In genomic region chr4:4269856-4270255, GRCh38 we compare ENCODE assay signal across 11 cellular contexts. TPM values are rescaled to one million over a fixed set of nuclear protein-coding genes. Genes with fewer than 3 reads are reported as not detected.
DNase-seq lines count a peak whose midpoint lies in the region; ATAC-seq and TF ChIP-seq lines count a peak whose summit lies in the region.
"Had no signal": no experiment of that assay in that cellular context is flagged by ENCODE, and none has a peak within 500 bp of the region (broad histone marks: within the 10 kb centered on the region; RNA-seq: fewer than 3 reads in every experiment).

No MANE protein-coding gene starts in this region.

- peaks cover 23 to 28% of the 10 kb centered on the region in 2 donors for H3K36me3 ChIP-seq in lung (ENCODE audit: control insufficient read depth in 2 of 2, insufficient read depth in 2 of 2, low read length in 2 of 2)

- TF ChIP-seq CTCF in lung (IDR thresholded peaks at IDR 0.05; ENCODE audit: control extremely low read depth, extremely low read depth), result no peak

- H3K4me3 ChIP-seq in lung, result no peak overlapping the region
- H3K4me3 ChIP-seq: dorsolateral prefrontal cortex had no signal

- H3K27ac ChIP-seq in lung (ENCODE audit: low read depth in 1 of 2, low read length in 1 of 2), result peak overlapping the region in 1 of 2 donors; percentile 26

- ATAC-seq in lung (ENCODE audit: insufficient read depth, low FRiP score) (peak; percentile 49), HG03460 (IDR thresholded peaks at IDR 0.05; ENCODE audit: unreplicated experiment) (no peak)

- H3K27me3 ChIP-seq in lung (ENCODE audit: control insufficient read depth, insufficient read depth), result no peaks in the 10 kb centered on the region
- H3K27me3 ChIP-seq: dorsolateral prefrontal cortex had no signal

- no peaks in the 10 kb centered on the region for H3K4me1 ChIP-seq in lung (ENCODE audit: control insufficient read depth in 2 of 2, insufficient read depth in 2 of 2, low read length in 2 of 2)

- H3K9me3 ChIP-seq in lung (ENCODE audit: control insufficient read depth in 2 of 2, insufficient read depth in 1 of 2, low read length in 1 of 2), result no peaks in the 10 kb centered on the region

- DNase-seq in EL (peak; percentile 6), NOMO-1 treated with DMSO at 0.1 percent for 48 hours (lab: John Stamatoyannopoulos, UW; ENCODE audit: unreplicated experiment) (peak; percentile 22), amniotic epithelial cell (ENCODE audit: low read depth) (peak; percentile 43), lung (ENCODE audit: low spot score) (peak; percentile 33), NCI-H2081 treated with DMSO at 0.1 percent for 48 hours (lab: John Stamatoyannopoulos, UW) (no peak)
- DNase-seq in stimulated activated CD4-positive, alpha-beta T cell treated with anti-CD3 and anti-CD28 coated beads, Interleukin-4, amount 100 ng/mL, for 24 hours, result no peak
- DNase-seq: DMS 273 treated with DMSO at 0.1 percent for 48 hours; dorsolateral prefrontal cortex; stimulated activated CD4-positive, alpha-beta T cell treated with anti-CD3 and anti-CD28 coated beads, Interleukin-15, amount 100 ng/mL, for 24 hours had no signal

- 75 to 81% methylated on average over 4 of the region's 4 CpGs for WGBS in lung, 2 donors

RNA-seq across cellular contexts. Expression of gene LYAR, which starts 20.1 kb away (rescaled TPM):
- total RNA-seq in lung, result 10 to 100 TPM in 1 of 2 donors, 1 to 10 TPM in 1; 9.3 to 11.8 TPM
- polyA plus RNA-seq in lung, result 10 to 100 TPM; 17.0 to 19.5 TPM

RNA-seq across cellular contexts. Expression of gene ZBTB49, which starts 20.2 kb away (rescaled TPM):
- 1 to 10 TPM; 4.8 to 9.0 TPM for total RNA-seq in lung
- 1 to 10 TPM; 1.8 to 3.5 TPM for polyA plus RNA-seq in lung

RNA-seq across cellular contexts. Expression of gene TMEM128, which starts 21.8 kb away (rescaled TPM):
- 10 to 100 TPM; 28.2 to 31.3 TPM for total RNA-seq in lung
- 10 to 100 TPM; 27.5 to 30.1 TPM for polyA plus RNA-seq in lung

RNA-seq across cellular contexts. Expression of gene OTOP1, which starts 43.1 kb away (rescaled TPM):
- total RNA-seq in lung, result not detected
- polyA plus RNA-seq in lung, result not detected
- total RNA-seq: activated CD8-positive, alpha-beta memory T cell treated with anti-CD3 and anti-CD28 coated beads for 36 hours; dorsolateral prefrontal cortex had no signal

Comparison
In these comparisons a context has a peak if more than half of its experiments do, and no peak if none do; other contexts are left out.
1. DNase-seq: peak in EL (single experiment), NOMO-1 treated with DMSO at 0.1 percent for 48 hours (single experiment), amniotic epithelial cell (single experiment) and lung (single experiment); none in NCI-H2081 treated with DMSO at 0.1 percent for 48 hours (single experiment) and stimulated activated CD4-positive, alpha-beta T cell treated with anti-CD3 and anti-CD28 coated beads, Interleukin-4, amount 100 ng/mL, for 24 hours (single experiment).